In the genomic region with DNA sequence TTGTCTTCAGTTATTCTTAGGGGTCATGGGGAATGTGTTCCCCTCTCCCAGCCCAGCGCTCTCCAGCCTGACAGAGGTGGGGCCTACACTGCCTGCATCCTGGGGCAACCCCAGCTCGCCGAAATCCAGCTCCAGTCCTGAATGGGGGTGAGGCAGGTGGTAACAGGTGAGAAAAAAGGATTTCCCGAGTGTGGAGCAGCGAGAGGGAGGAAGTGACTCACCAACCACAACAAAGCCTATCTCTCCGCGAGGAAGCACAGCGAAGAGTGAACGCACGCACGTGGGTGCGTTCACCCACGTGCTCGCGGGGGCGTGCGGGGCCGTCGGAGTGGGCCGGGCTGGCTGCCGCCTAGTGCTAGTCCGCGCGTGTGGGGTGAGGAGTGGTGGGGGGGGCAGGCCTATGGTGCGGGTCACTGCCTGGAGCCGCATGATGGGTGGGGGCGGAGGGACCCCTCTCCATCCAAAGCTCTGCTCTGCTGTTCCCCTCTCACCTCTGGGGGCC, we compare ENCODE assay signal across 8 cellular contexts. TPM values are rescaled to one million over a fixed set of nuclear protein-coding genes. Genes with fewer than 3 reads are reported as not detected.
DNase-seq lines count a peak whose midpoint lies in the region; ATAC-seq and TF ChIP-seq lines count a peak whose summit lies in the region.

No MANE protein-coding gene starts in this region.

- peak; percentile 32 for ATAC-seq in left lung

- intact Hi-C loops in left lung (cut with DNase I) = no loop called here

- H3K27ac Mint-ChIP-seq in T-helper 1 cell treated with Interleukin-12 subunit alpha and Interleukin-12 subunit beta and Interleukin-4 antibody, amounts not matched to agents 30 μg/mL and 1 μg/mL, for 36 hours = no peak overlapping the region
- peak overlapping the region in 1 of 5 experiments; percentile 61 for H3K27ac Mint-ChIP-seq in brain

- H3K4me3 Mint-ChIP-seq in T-helper 1 cell treated with Interleukin-12 subunit alpha and Interleukin-12 subunit beta and Interleukin-4 antibody, amounts not matched to agents 30 μg/mL and 1 μg/mL, for 36 hours = peak overlapping the region; percentile 65
- H3K4me3 Mint-ChIP-seq in brain = peak overlapping the region; percentile 78 to 85 (median 80)

- no peaks in the 10 kb centered on the region for H3K9me3 ChIP-seq in left lung

- H3K4me1 Mint-ChIP-seq in T-helper 1 cell treated with Interleukin-12 subunit alpha and Interleukin-12 subunit beta and Interleukin-4 antibody, amounts not matched to agents 30 μg/mL and 1 μg/mL, for 36 hours (ENCODE audit: low read depth) = peaks cover 22% of the 10 kb centered on the region
- peaks cover 64% of the 10 kb centered on the region for H3K4me1 Mint-ChIP-seq in brain

- H3K4me1 ChIP-seq in left lung = peaks cover 0 to 42% of the 10 kb centered on the region in 2 donors

- no peaks in the 10 kb centered on the region for H3K27me3 ChIP-seq in H7 (ENCODE audit: control insufficient read depth, insufficient read depth, low read length)
- peaks cover 3 to 36% of the 10 kb centered on the region in 2 donors for H3K27me3 ChIP-seq in left lung

- peaks cover 70% of the 10 kb centered on the region for H3K27me3 Mint-ChIP-seq in T-helper 1 cell treated with Interleukin-12 subunit alpha and Interleukin-12 subunit beta and Interleukin-4 antibody, amounts not matched to agents 30 μg/mL and 1 μg/mL, for 36 hours (ENCODE audit: low read depth)
- H3K27me3 Mint-ChIP-seq in brain = peaks cover 3% of the 10 kb centered on the region

- H3K9me3 Mint-ChIP-seq in T-helper 1 cell treated with Interleukin-12 subunit alpha and Interleukin-12 subunit beta and Interleukin-4 antibody, amounts not matched to agents 30 μg/mL and 1 μg/mL, for 36 hours = no peaks in the 10 kb centered on the region
- peaks cover 0 to 7% (median 0%) of the 10 kb centered on the region in 5 experiments for H3K9me3 Mint-ChIP-seq in brain

- H3K4me3 ChIP-seq in H7 (ENCODE audit: insufficient read depth, low read depth, low read length) (peak overlapping the region; percentile 77), left lung (peak overlapping the region; percentile 35 to 52)

- DNase-seq in H7 = peak; percentile 74
- no peak for DNase-seq in left lung
- peak; percentile 75 for DNase-seq in stimulated activated CD8-positive, alpha-beta memory T cell treated with anti-CD3 and anti-CD28 coated beads, Interleukin-12 subunit alpha, Interleukin-12 subunit beta, amount 100 ng/mL, for 4 hours (ENCODE audit: low read depth)
- DNase-seq in NCI-H510A treated with DMSO at 0.1 percent for 48 hours (lab: John Stamatoyannopoulos, UW) = no peak
- DNase-seq in NCI-H446 (lab: John Stamatoyannopoulos, UW) = no peak
- no peak for DNase-seq in T1000 (lab: John Stamatoyannopoulos, UW)

- H3K36me3 Mint-ChIP-seq in T-helper 1 cell treated with Interleukin-12 subunit alpha and Interleukin-12 subunit beta and Interleukin-4 antibody, amounts not matched to agents 30 μg/mL and 1 μg/mL, for 36 hours (ENCODE audit: low read depth) = no peaks in the 10 kb centered on the region
- H3K36me3 Mint-ChIP-seq in brain = no peaks in the 10 kb centered on the region

- H3K27ac ChIP-seq in left lung = peak overlapping the region in 1 of 2 donors; percentile 73

- H3K36me3 ChIP-seq in H7 (replicated peaks; ENCODE audit: control insufficient read depth, insufficient read depth, low read length) = no peaks in the 10 kb centered on the region
- no peaks in the 10 kb centered on the region for H3K36me3 ChIP-seq in left lung

- TF ChIP-seq CTCF in brain (conservative IDR thresholded peaks at IDR 0.05) = no peak
- no peak for TF ChIP-seq CTCF in left lung (IDR thresholded peaks at IDR 0.05)

RNA-seq across cellular contexts. Expression of a gene that starts 0.9 kb away (rescaled TPM):
- total RNA-seq in H7 (2014; rRNA removed; shearing (Covaris generic)) = 51.9 and 53.2 TPM in 2 replicates
- 6.4 TPM for polyA plus RNA-seq in brain (ENCODE audit: insufficient read depth, low read depth, low replicate concordance)
- 10 to 100 TPM; 10.1 to 10.8 TPM for total RNA-seq in left lung

RNA-seq across cellular contexts. Expression of a gene that starts 36.2 kb away (rescaled TPM):
- 151 and 252 TPM in 2 replicates for total RNA-seq in H7 (2014; rRNA removed; shearing (Covaris generic))
- 1.3 TPM for polyA plus RNA-seq in brain (ENCODE audit: insufficient read depth, low read depth, low replicate concordance)
- not detected for total RNA-seq in left lung

Comparison
In these comparisons a context has a peak if more than half of its experiments do, and no peak if none do; other contexts are left out.
1. DNase-seq: peak in H7 (single experiment) and stimulated activated CD8-positive, alpha-beta memory T cell treated with anti-CD3 and anti-CD28 coated beads, Interleukin-12 subunit alpha, Interleukin-12 subunit beta, amount 100 ng/mL, for 4 hours (single experiment); none in left lung (0 of 2), NCI-H510A treated with DMSO at 0.1 percent for 48 hours (single experiment), NCI-H446 (0 of 2) and T1000 (single experiment).
2. RNA of a gene that starts 36.2 kb away (total RNA-seq): 151 to 252 TPM in H7; not detected in left lung; every median in the first group is over 100 times any median in the second.